In the genomic region with DNA sequence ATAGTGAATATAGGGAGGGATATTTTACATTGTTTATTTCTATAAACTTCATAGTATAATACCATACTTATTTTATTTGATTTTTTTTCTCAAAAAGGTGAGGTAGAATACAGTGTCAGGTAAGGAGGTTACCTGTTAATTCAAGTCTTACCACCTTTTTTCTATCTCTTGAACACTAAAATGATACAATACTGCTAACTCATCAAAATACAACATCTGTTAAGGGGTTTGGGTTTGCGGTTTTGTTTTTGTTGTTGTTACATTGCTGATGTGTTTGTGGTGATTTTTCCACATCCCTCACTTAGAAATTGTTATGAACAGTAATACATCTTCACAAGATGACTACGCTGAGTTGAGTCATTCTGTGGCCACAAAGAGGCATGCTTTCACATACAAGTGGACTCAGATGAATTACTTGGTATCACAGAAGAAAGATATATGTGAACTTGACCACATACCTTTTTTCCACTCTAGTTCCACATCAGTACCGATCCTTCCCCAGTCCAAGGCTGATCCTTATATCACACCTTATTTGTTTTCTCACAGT, we compare ENCODE assay signal across 13 cellular contexts.
DNase-seq lines count a peak whose midpoint lies in the region; ATAC-seq and FAIRE-seq lines count a peak whose summit lies in the region.
"Had no signal": no experiment of that assay in that cellular context is flagged by ENCODE, and none has a peak within 500 bp of the region (broad histone marks: within the 10 kb centered on the region; RNA-seq: fewer than 3 reads in every experiment).

No MANE protein-coding gene starts in this region.

- no peaks in the 10 kb centered on the region for H3K36me3 Mint-ChIP-seq in activated T-cell treated with anti-CD3 and anti-CD28 coated beads, Interleukin-2, amount 50 U/mL, for 24 hours (ENCODE audit: low read depth)
- H3K36me3 Mint-ChIP-seq: CD8-positive, alpha-beta T cell had no signal

- H3K27me3 ChIP-seq in small intestine (ENCODE audit: control insufficient read depth in 2 of 2, insufficient read depth in 2 of 2, low read length in 2 of 2), result no peaks in the 10 kb centered on the region
- H3K27me3 ChIP-seq: cardiac muscle cell had no signal

- peaks cover 15% of the 10 kb centered on the region for H3K9me3 Mint-ChIP-seq in activated T-cell treated with anti-CD3 and anti-CD28 coated beads, Interleukin-2, amount 50 U/mL, for 24 hours
- H3K9me3 Mint-ChIP-seq: CD8-positive, alpha-beta T cell had no signal

- ATAC-seq in HG03045 (IDR thresholded peaks at IDR 0.05; ENCODE audit: unreplicated experiment) (no peak), GM18867 (IDR thresholded peaks at IDR 0.05; ENCODE audit: unreplicated experiment) (no peak)
- ATAC-seq: CD8-positive, alpha-beta T cell had no signal

- 49 to 52% (median 51%) methylated on average over 3 of the region's 3 CpGs for WGBS in small intestine, 3 donors

- no peaks in the 10 kb centered on the region for H3K4me1 Mint-ChIP-seq in activated T-cell treated with anti-CD3 and anti-CD28 coated beads, Interleukin-2, amount 50 U/mL, for 24 hours (ENCODE audit: low read depth)

- peak; percentile 15 for DNase-seq in Caki2 (ENCODE audit: low read depth)
- peak; percentile 50 for DNase-seq in HTR-8/SVneo (ENCODE audit: insufficient read length, low spot score)
- peak; percentile 78 for DNase-seq in astrocyte of the hippocampus (ENCODE audit: low read depth, low spot score)
- DNase-seq in kidney glomerular epithelial cell (lab: John Stamatoyannopoulos, UW), result peak; percentile 69
- DNase-seq in small intestine, result no peak
- no peak for DNase-seq in activated T-cell treated with anti-CD3 and anti-CD28 coated beads, Interleukin-2, amount 50 U/mL, for 24 hours
- DNase-seq: activated CD4-positive, alpha-beta T cell treated with anti-CD3 and anti-CD28 coated beads for 1 hour; CD8-positive, alpha-beta T cell; NCI-H1436 treated with DMSO at 0.1 percent for 48 hours; NCI-H526 treated with DMSO at 0.1 percent for 48 hours had no signal

- H3K27ac ChIP-seq in small intestine (ENCODE audit: low read depth in 1 of 2, low read length in 1 of 2), result no peak overlapping the region
- H3K27ac ChIP-seq: cardiac muscle cell had no signal

- no peak overlapping the region for H3K4me3 Mint-ChIP-seq in activated T-cell treated with anti-CD3 and anti-CD28 coated beads, Interleukin-2, amount 50 U/mL, for 24 hours
- H3K4me3 Mint-ChIP-seq: CD8-positive, alpha-beta T cell had no signal

- no peaks in the 10 kb centered on the region for H3K4me1 ChIP-seq in small intestine (ENCODE audit: control insufficient read depth in 2 of 2, insufficient read depth in 1 of 2, low read depth in 1 of 2, low read length in 1 of 2)

- no peaks in the 10 kb centered on the region for H3K36me3 ChIP-seq in small intestine (ENCODE audit: control insufficient read depth in 2 of 2, insufficient read depth in 2 of 2, low read length in 2 of 2)
- H3K36me3 ChIP-seq: cardiac muscle cell had no signal

- no peak overlapping the region for H3K27ac Mint-ChIP-seq in activated T-cell treated with anti-CD3 and anti-CD28 coated beads, Interleukin-2, amount 50 U/mL, for 24 hours
- H3K27ac Mint-ChIP-seq: CD8-positive, alpha-beta T cell had no signal

- FAIRE-seq in HTR-8/SVneo (lab: Jason Lieb, UNC), result peak; percentile 46
- no peak for FAIRE-seq in small intestine (lab: Jason Lieb, UNC)

- H3K9me3 ChIP-seq in small intestine (ENCODE audit: control insufficient read depth, low read depth), result no peaks in the 10 kb centered on the region

- H3K4me3 ChIP-seq in small intestine (ENCODE audit: low read depth in 1 of 2, low read length in 2 of 2), result no peak overlapping the region
- H3K4me3 ChIP-seq: cardiac muscle cell had no signal

- H3K27me3 Mint-ChIP-seq in activated T-cell treated with anti-CD3 and anti-CD28 coated beads, Interleukin-2, amount 50 U/mL, for 24 hours, result peaks cover 1% of the 10 kb centered on the region

- in situ Hi-C loops in Caki2 (cut with HindIII; ENCODE audit: low pct_unique_long_range_greater_than_20kb, low sequenced_read_pairs), result no loop called here

Comparison
In these comparisons a context has a peak if more than half of its experiments do, and no peak if none do; other contexts are left out.
1. DNase-seq: peak in Caki2 (single experiment), HTR-8/SVneo (single experiment), astrocyte of the hippocampus (single experiment) and kidney glomerular epithelial cell (single experiment); none in small intestine (single experiment) and activated T-cell treated with anti-CD3 and anti-CD28 coated beads, Interleukin-2, amount 50 U/mL, for 24 hours (single experiment).